ENCODE assay signal across 21 cellular contexts in genomic region chr18:34031810-34032209, GRCh38.
DNase-seq lines count a peak whose midpoint lies in the region; ATAC-seq and TF ChIP-seq lines count a peak whose summit lies in the region.
"Had no signal": no experiment of that assay in that cellular context is flagged by ENCODE, and none has a peak within 500 bp of the region (broad histone marks: within the 10 kb centered on the region; RNA-seq: fewer than 3 reads in every experiment).

No MANE protein-coding gene starts in this region.

- no peaks in the 10 kb centered on the region for H3K79me2 ChIP-seq in mammary epithelial cell (ENCODE audit: insufficient read depth, low read length)

- H3K36me3 Mint-ChIP-seq in MCF 10A (ENCODE audit: insufficient read depth, unreplicated experiment) (no peaks in the 10 kb centered on the region), T-helper 17 cell (ENCODE audit: low read depth) (no peaks in the 10 kb centered on the region)
- H3K36me3 Mint-ChIP-seq: CD14-positive monocyte had no signal

- H3K9ac ChIP-seq in mammary epithelial cell (ENCODE audit: insufficient read depth, low read length) = no peak overlapping the region

- H3K4me1 Mint-ChIP-seq in MCF 10A (ENCODE audit: insufficient read depth, unreplicated experiment) = no peaks in the 10 kb centered on the region
- no peaks in the 10 kb centered on the region for H3K4me1 Mint-ChIP-seq in T-helper 17 cell
- H3K4me1 Mint-ChIP-seq: activated CD4-positive, alpha-beta T cell treated with anti-CD3 and anti-CD28 coated beads, Interleukin-2, amount 10 ng/mL, durations not matched to agents 7 days and 5 days; CD14-positive monocyte had no signal

- no peaks in the 10 kb centered on the region for H4K20me1 ChIP-seq in mammary epithelial cell (ENCODE audit: insufficient read depth, low read length)

- no peaks in the 10 kb centered on the region for H3K36me3 ChIP-seq in mammary epithelial cell (ENCODE audit: insufficient read depth, low read length)
- H3K36me3 ChIP-seq in WERI-Rb-1 = no peaks in the 10 kb centered on the region
- H3K36me3 ChIP-seq: gastrocnemius medialis had no signal

- BruUV-seq in MCF 10A (replicated peaks; lab: Mats Ljungman, UMichigan) = no TSS peak
- BruUV-seq in mammary epithelial cell (replicated peaks; lab: Mats Ljungman, UMichigan) = no TSS peak

- H3K27ac Mint-ChIP-seq in MCF 10A (ENCODE audit: low read depth, unreplicated experiment) (no peak overlapping the region), T-helper 17 cell (no peak overlapping the region)
- H3K27ac Mint-ChIP-seq: activated CD4-positive, alpha-beta T cell treated with anti-CD3 and anti-CD28 coated beads, Interleukin-2, amount 10 ng/mL, durations not matched to agents 7 days and 5 days; CD14-positive monocyte; stimulated activated naive CD8-positive, alpha-beta T cell treated with anti-CD3 and anti-CD28 coated beads, Interleukin-15, Interleukin-2, amounts not matched to agents 100 ng/mL and 50 ng/mL, for 24 hours had no signal

- POLR2A ChIA-PET in MCF 10A (lab: Yijun Ruan, JAX) = no interaction called here

- intact Hi-C loops in MCF 10A (cut with micrococcal nuclease) (no loop called here), mammary epithelial cell (cut with micrococcal nuclease) (no loop called here)

- TF ChIP-seq CTCF in MCF 10A (IDR thresholded peaks at IDR 0.05; ENCODE audit: unreplicated experiment) (no peak), mammary epithelial cell (conservative IDR thresholded peaks at IDR 0.05 in 1 of 2, IDR thresholded peaks at IDR 0.05 in 1 of 2; ENCODE audit: extremely low read depth in 1 of 2, insufficient read depth in 1 of 2, low read depth in 1 of 2, low read length in 2 of 2) (no peak), WERI-Rb-1 (IDR thresholded peaks at IDR 0.05; ENCODE audit: low read depth, low read length) (peak; percentile 19; the same call in 1 of the 2 replicates)

- in situ Hi-C loops in mammary epithelial cell (cut with MboI; ENCODE audit: low sequenced_read_pairs in 2 of 2) = no loop called here

- H3K27me3 ChIP-seq in mammary epithelial cell (ENCODE audit: insufficient read depth, low read length) (peaks cover 2% of the 10 kb centered on the region), WERI-Rb-1 (ENCODE audit: insufficient read depth, low read depth, severe bottlenecking) (no peaks in the 10 kb centered on the region)
- H3K27me3 ChIP-seq: gastrocnemius medialis had no signal

- no peak for ATAC-seq in T-helper 17 cell
- no peak for ATAC-seq in HG03439 (IDR thresholded peaks at IDR 0.05; ENCODE audit: unreplicated experiment)
- ATAC-seq: A549, gastrocnemius medialis, sciatic nerve had no signal

- H3K27me3 Mint-ChIP-seq in MCF 10A (ENCODE audit: insufficient read depth, unreplicated experiment) (no peaks in the 10 kb centered on the region), T-helper 17 cell (no peaks in the 10 kb centered on the region)
- H3K27me3 Mint-ChIP-seq: activated CD4-positive, alpha-beta T cell treated with anti-CD3 and anti-CD28 coated beads, Interleukin-2, amount 10 ng/mL, durations not matched to agents 7 days and 5 days; stimulated activated naive CD8-positive, alpha-beta T cell treated with anti-CD3 and anti-CD28 coated beads, Interleukin-15, Interleukin-2, amounts not matched to agents 100 ng/mL and 50 ng/mL, for 24 hours had no signal

- H3K9me3 ChIP-seq in mammary epithelial cell (replicated peaks; ENCODE audit: insufficient read depth, low read length) (no peaks in the 10 kb centered on the region), WERI-Rb-1 (ENCODE audit: severe bottlenecking) (no peaks in the 10 kb centered on the region), T-helper 17 cell (ENCODE audit: control insufficient read depth, low read length, poor library complexity, severe bottlenecking) (no peaks in the 10 kb centered on the region)
- H3K9me3 ChIP-seq: A549, gastrocnemius medialis had no signal

- WGBS in mammary epithelial cell (ENCODE audit: low coverage, missing lambda C conversion rate) = 48% methylated on average over 3 of the region's 3 CpGs

- peak; percentile 9 for DNase-seq in MCF 10A (ENCODE audit: unreplicated experiment)
- no peak for DNase-seq in mammary epithelial cell
- DNase-seq in HT1080 (ENCODE audit: low read depth) = peak; percentile 22
- DNase-seq in WERI-Rb-1 = no peak
- DNase-seq in T-helper 17 cell = no peak
- DNase-seq in SIG-M5 treated with dmso at 0.1 percent for 504 hours (lab: John Stamatoyannopoulos, UW; ENCODE audit: unreplicated experiment) = no peak
- DNase-seq in activated CD4-positive, alpha-beta T cell treated with anti-CD3 and anti-CD28 coated beads for 4 hours = no peak
- DNase-seq: activated CD4-positive, alpha-beta T cell treated with anti-CD3 and anti-CD28 coated beads, Interleukin-2, amount 10 ng/mL, durations not matched to agents 7 days and 5 days; activated CD8-positive, alpha-beta memory T cell treated with anti-CD3 and anti-CD28 coated beads, Interleukin-2, amount 50 U/mL, for 48 hours; activated naive CD4-positive, alpha-beta T cell; DMS79 treated with DMSO at 0.1 percent for 48 hours; gastrocnemius medialis; H7; NCI-H2029 treated with DMSO at 0.1 percent for 48 hours; NCI-H510A; nucleus accumbens had no signal

- CTCF ChIA-PET in MCF 10A (lab: Yijun Ruan, JAX) (no interaction called here), mammary epithelial cell (lab: Charles Lee; ENCODE audit: low non-redundant PET) (no interaction called here)

- H3K27ac ChIP-seq in mammary epithelial cell (ENCODE audit: insufficient read depth, low read depth, low read length) = no peak overlapping the region
- H3K27ac ChIP-seq in WERI-Rb-1 = no peak overlapping the region
- H3K27ac ChIP-seq: A549, gastrocnemius medialis had no signal

- H3K4me2 ChIP-seq in mammary epithelial cell (ENCODE audit: insufficient read depth, low read depth, low read length) = no peak overlapping the region
- H3K4me2 ChIP-seq: A549 had no signal

- no peaks in the 10 kb centered on the region for H3K4me1 ChIP-seq in mammary epithelial cell (ENCODE audit: insufficient read depth, low read length)
- H3K4me1 ChIP-seq: A549, gastrocnemius medialis had no signal

- H2AFZ ChIP-seq in mammary epithelial cell (ENCODE audit: low read depth, low read length) = no peak overlapping the region

- dilution Hi-C loops in mammary epithelial cell (cut with HindIII; ENCODE audit: low sequenced_read_pairs) = no loop called here

- H3K4me3 ChIP-seq in mammary epithelial cell (replicated peaks in 1 of 3; ENCODE audit: insufficient read depth in 1 of 3, low read depth in 2 of 3, low read length in 3 of 3) (no peak overlapping the region), WERI-Rb-1 (ENCODE audit: low read depth, low read length) (no peak overlapping the region)
- H3K4me3 ChIP-seq: A549, gastrocnemius medialis had no signal

- no peak overlapping the region for H3K4me3 Mint-ChIP-seq in MCF 10A (ENCODE audit: unreplicated experiment)
- no peak overlapping the region for H3K4me3 Mint-ChIP-seq in T-helper 17 cell
- H3K4me3 Mint-ChIP-seq: activated CD4-positive, alpha-beta T cell treated with anti-CD3 and anti-CD28 coated beads, Interleukin-2, amount 10 ng/mL, durations not matched to agents 7 days and 5 days; CD14-positive monocyte; stimulated activated naive CD8-positive, alpha-beta T cell treated with anti-CD3 and anti-CD28 coated beads, Interleukin-15, Interleukin-2, amounts not matched to agents 100 ng/mL and 50 ng/mL, for 24 hours had no signal

- H3K9me3 Mint-ChIP-seq in MCF 10A (ENCODE audit: unreplicated experiment) = peaks cover 7% of the 10 kb centered on the region
- H3K9me3 Mint-ChIP-seq: stimulated activated naive CD8-positive, alpha-beta T cell treated with anti-CD3 and anti-CD28 coated beads, Interleukin-15, Interleukin-2, amounts not matched to agents 100 ng/mL and 50 ng/mL, for 24 hours had no signal

Comparison
In these comparisons a context has a peak if more than half of its experiments do, and no peak if none do; other contexts are left out.
1. DNase-seq: peak in MCF 10A (single experiment) and HT1080 (single experiment); none in mammary epithelial cell (single experiment), WERI-Rb-1 (single experiment), T-helper 17 cell (0 of 3), SIG-M5 treated with dmso at 0.1 percent for 504 hours (single experiment) and activated CD4-positive, alpha-beta T cell treated with anti-CD3 and anti-CD28 coated beads for 4 hours (0 of 2).